17 cellular contexts compared by ENCODE assay signal in genomic region chr1:245096330-245097066, GRCh38. TPM values are rescaled to one million over a fixed set of nuclear protein-coding genes. Genes with fewer than 3 reads are reported as not detected.
"Had no signal": no experiment of that assay in that cellular context is flagged by ENCODE, and none has a peak within 500 bp of the region (broad histone marks: within the 10 kb centered on the region; RNA-seq: fewer than 3 reads in every experiment).

No MANE protein-coding gene starts in this region.

- H3K27me3 ChIP-seq: body of pancreas, foreskin keratinocyte, heart right ventricle, right atrium auricular region, upper lobe of left lung had no signal

- H3K27ac ChIP-seq: body of pancreas, foreskin keratinocyte, heart right ventricle, right atrium auricular region, SK-N-MC, upper lobe of left lung had no signal

- H3K36me3 ChIP-seq: right atrium auricular region, upper lobe of left lung had no signal

- H3K9me3 Mint-ChIP-seq: activated CD4-positive, alpha-beta T cell treated with anti-CD3 and anti-CD28 coated beads, Interleukin-2, amount 10 ng/mL, durations not matched to agents 7 days and 5 days; activated naive CD4-positive, alpha-beta T cell treated with anti-CD3 and anti-CD28 coated beads, Interleukin-2, amount 10 ng/mL, durations not matched to agents 7 days and 5 days; activated T-helper 2 cell treated with anti-CD3 and anti-CD28 coated beads, Interferon-gamma antibody, Interleukin-2, Interleukin-4, amounts not matched to agents 10 μg/mL and 5 μg/mL and 100 μg/mL, durations not matched to agents 14 hours and 24 hours and 36 hours; stimulated activated effector memory CD8-positive, alpha-beta T cell treated with anti-CD3 and anti-CD28 coated beads, Interleukin-12 subunit alpha, Interleukin-12 subunit beta, amount 100 ng/mL, for 72 hours; T-helper 1 cell treated with Interleukin-12 subunit alpha and Interleukin-12 subunit beta and Interleukin-4 antibody, amounts not matched to agents 30 μg/mL and 1 μg/mL, for 36 hours had no signal

- H3K27ac Mint-ChIP-seq: activated CD4-positive, alpha-beta T cell treated with anti-CD3 and anti-CD28 coated beads, Interleukin-2, amount 10 ng/mL, durations not matched to agents 7 days and 5 days; activated naive CD4-positive, alpha-beta T cell treated with anti-CD3 and anti-CD28 coated beads, Interleukin-2, amount 10 ng/mL, durations not matched to agents 7 days and 5 days; activated T-helper 2 cell treated with anti-CD3 and anti-CD28 coated beads, Interferon-gamma antibody, Interleukin-2, Interleukin-4, amounts not matched to agents 10 μg/mL and 5 μg/mL and 100 μg/mL, durations not matched to agents 14 hours and 24 hours and 36 hours; stimulated activated effector memory CD8-positive, alpha-beta T cell treated with anti-CD3 and anti-CD28 coated beads, Interleukin-12 subunit alpha, Interleukin-12 subunit beta, amount 100 ng/mL, for 72 hours; T-helper 1 cell treated with Interleukin-12 subunit alpha and Interleukin-12 subunit beta and Interleukin-4 antibody, amounts not matched to agents 30 μg/mL and 1 μg/mL, for 36 hours had no signal

- H3K27me3 Mint-ChIP-seq: activated CD4-positive, alpha-beta T cell treated with anti-CD3 and anti-CD28 coated beads, Interleukin-2, amount 10 ng/mL, durations not matched to agents 7 days and 5 days; activated naive CD4-positive, alpha-beta T cell treated with anti-CD3 and anti-CD28 coated beads, Interleukin-2, amount 10 ng/mL, durations not matched to agents 7 days and 5 days had no signal

- DNase-seq: activated CD4-positive, alpha-beta T cell treated with anti-CD3 and anti-CD28 coated beads, Interleukin-2, amount 10 ng/mL, durations not matched to agents 7 days and 5 days; activated CD4-positive, CD25-positive, alpha-beta regulatory T cell; activated naive CD4-positive, alpha-beta T cell treated with anti-CD3 and anti-CD28 coated beads, Interleukin-2, amount 10 ng/mL, durations not matched to agents 7 days and 5 days; body of pancreas; cerebellar nuclear complex; foreskin keratinocyte; heart right ventricle; kidney; left ventricle myocardium superior; small intestine; upper lobe of left lung had no signal

- H3K4me3 ChIP-seq: body of pancreas, heart right ventricle, right atrium auricular region, SK-N-MC, upper lobe of left lung had no signal

- H3K9me3 ChIP-seq: body of pancreas, heart right ventricle, right atrium auricular region, upper lobe of left lung had no signal

- H3K4me1 Mint-ChIP-seq: activated CD4-positive, alpha-beta T cell treated with anti-CD3 and anti-CD28 coated beads, Interleukin-2, amount 10 ng/mL, durations not matched to agents 7 days and 5 days; activated naive CD4-positive, alpha-beta T cell treated with anti-CD3 and anti-CD28 coated beads, Interleukin-2, amount 10 ng/mL, durations not matched to agents 7 days and 5 days; stimulated activated effector memory CD8-positive, alpha-beta T cell treated with anti-CD3 and anti-CD28 coated beads, Interleukin-12 subunit alpha, Interleukin-12 subunit beta, amount 100 ng/mL, for 72 hours had no signal

- H3K36me3 Mint-ChIP-seq: activated naive CD4-positive, alpha-beta T cell treated with anti-CD3 and anti-CD28 coated beads, Interleukin-2, amount 10 ng/mL, durations not matched to agents 7 days and 5 days; stimulated activated effector memory CD8-positive, alpha-beta T cell treated with anti-CD3 and anti-CD28 coated beads, Interleukin-12 subunit alpha, Interleukin-12 subunit beta, amount 100 ng/mL, for 72 hours had no signal

- ATAC-seq: body of pancreas; foreskin keratinocyte; heart right ventricle; left ventricle myocardium superior; stimulated activated effector memory CD8-positive, alpha-beta T cell treated with anti-CD3 and anti-CD28 coated beads, Interleukin-12 subunit alpha, Interleukin-12 subunit beta, amount 100 ng/mL, for 72 hours had no signal

- H3K4me3 Mint-ChIP-seq: activated CD4-positive, alpha-beta T cell treated with anti-CD3 and anti-CD28 coated beads, Interleukin-2, amount 10 ng/mL, durations not matched to agents 7 days and 5 days; activated naive CD4-positive, alpha-beta T cell treated with anti-CD3 and anti-CD28 coated beads, Interleukin-2, amount 10 ng/mL, durations not matched to agents 7 days and 5 days; neural crest cell; stimulated activated effector memory CD8-positive, alpha-beta T cell treated with anti-CD3 and anti-CD28 coated beads, Interleukin-12 subunit alpha, Interleukin-12 subunit beta, amount 100 ng/mL, for 72 hours; T-helper 1 cell treated with Interleukin-12 subunit alpha and Interleukin-12 subunit beta and Interleukin-4 antibody, amounts not matched to agents 30 μg/mL and 1 μg/mL, for 36 hours had no signal

- H3K4me1 ChIP-seq: body of pancreas, heart right ventricle, right atrium auricular region had no signal

RNA-seq across cellular contexts. Expression of gene KIF26B, which starts 58.3 kb away (rescaled TPM):
- total RNA-seq: activated CD4-positive, alpha-beta T cell treated with anti-CD3 and anti-CD28 coated beads, Interleukin-2, amount 10 ng/mL, durations not matched to agents 7 days and 5 days had no signal
